In the genomic region with DNA sequence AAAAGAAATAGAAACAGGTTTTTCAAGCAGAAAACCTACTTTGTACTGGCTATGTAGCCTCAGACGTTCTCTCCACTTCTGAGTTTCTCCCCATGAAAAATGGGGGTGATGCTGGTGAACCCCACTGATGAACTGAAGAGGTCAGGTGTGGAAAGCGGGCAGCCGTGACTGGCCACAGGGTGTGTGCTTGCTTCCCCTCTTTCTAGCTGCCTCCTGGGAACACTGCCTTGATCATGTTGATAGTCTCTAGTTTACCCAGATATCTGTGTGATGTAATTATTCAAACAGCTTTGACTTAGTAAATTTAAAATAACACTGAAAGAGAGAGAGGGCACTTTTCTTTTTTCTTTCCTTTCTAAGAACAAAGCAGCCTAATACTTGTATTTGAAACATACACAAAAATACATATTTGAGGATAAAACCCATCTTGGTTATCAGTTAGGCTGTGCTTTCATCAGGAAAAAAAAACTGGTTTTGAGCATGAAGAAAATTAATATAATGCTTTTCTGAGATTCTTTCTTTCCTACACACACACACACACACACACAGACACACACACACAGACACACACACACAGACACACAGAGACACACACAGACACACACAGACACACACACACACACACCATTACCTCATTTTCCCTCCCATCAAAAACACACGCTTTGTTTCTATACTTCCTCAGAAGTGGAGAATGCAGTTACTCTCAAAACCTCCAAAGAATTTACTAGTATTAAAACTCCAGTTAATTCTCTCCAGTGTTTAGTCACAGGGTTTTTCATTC, we compare ENCODE assay signal across 3 cellular contexts.
TF ChIP-seq lines count a peak whose summit lies in the region.

No MANE protein-coding gene starts in this region.

TF ChIP-seq in SK-N-SH, 30 proteins besides CTCF, POLR2A, EP300 and RAD21:
- no peak for TF ChIP-seq RFX5 (IDR thresholded peaks at IDR 0.05; ENCODE audit: low read length)
- no peak for TF ChIP-seq NRF1 (IDR thresholded peaks at IDR 0.05; ENCODE audit: low read depth, low read length)
- TF ChIP-seq ZBTB33 (IDR thresholded peaks at IDR 0.05; ENCODE audit: borderline replicate concordance, low read depth), result no peak
- no peak for TF ChIP-seq ELF1 (IDR thresholded peaks at IDR 0.05)
- no peak for TF ChIP-seq FOXJ3 (CRISPR knock-in tag; IDR thresholded peaks at IDR 0.05)
- no peak for TF ChIP-seq TAF1 (IDR thresholded peaks at IDR 0.05; ENCODE audit: borderline replicate concordance, low read depth, low read length)
- TF ChIP-seq MEF2A (IDR thresholded peaks at IDR 0.05; ENCODE audit: borderline replicate concordance, low read depth), result no peak
- no peak for TF ChIP-seq POLR2AphosphoS5 (IDR thresholded peaks at IDR 0.05; ENCODE audit: low read depth, low read length)
- TF ChIP-seq GATA2 (CRISPR knock-in tag; IDR thresholded peaks at IDR 0.05), result no peak
- TF ChIP-seq IRF3 (IDR thresholded peaks at IDR 0.05; ENCODE audit: low read depth, low read length), result no peak
- TF ChIP-seq JUND (IDR thresholded peaks at IDR 0.05), result no peak
- TF ChIP-seq EZH2phosphoT487 (IDR thresholded peaks at IDR 0.05; ENCODE audit: borderline replicate concordance, low read depth), result no peak
- no peak for TF ChIP-seq FOSL2 (IDR thresholded peaks at IDR 0.05; ENCODE audit: borderline replicate concordance, low read depth)
- TF ChIP-seq SIN3A (IDR thresholded peaks at IDR 0.05; ENCODE audit: borderline replicate concordance, low read depth, low read length), result no peak
- no peak for TF ChIP-seq YY1 (IDR thresholded peaks at IDR 0.05; ENCODE audit: low read depth)
- TF ChIP-seq TEAD4 (IDR thresholded peaks at IDR 0.05; ENCODE audit: borderline replicate concordance, insufficient read depth), result no peak

TF ChIP-seq in SK-N-SH treated with all-trans-retinoic acid at 6 μM for 48 hours, 23 proteins besides CTCF, POLR2A, EP300 and RAD21 (continues in another document):
- TF ChIP-seq ZNF8 (CRISPR knock-in tag; IDR thresholded peaks at IDR 0.05) (no peak), ZNF70 (CRISPR knock-in tag; IDR thresholded peaks at IDR 0.05) (no peak), ZNF565 (CRISPR knock-in tag; conservative IDR thresholded peaks at IDR 0.05; ENCODE audit: low read depth) (no peak), GLIS3 (CRISPR knock-in tag; IDR thresholded peaks at IDR 0.05) (no peak), TOX (CRISPR knock-in tag; IDR thresholded peaks at IDR 0.05; ENCODE audit: borderline replicate concordance) (no peak), CSRNP3 (CRISPR knock-in tag; IDR thresholded peaks at IDR 0.05) (no peak), TCF4 (CRISPR knock-in tag; IDR thresholded peaks at IDR 0.05; ENCODE audit: borderline replicate concordance) (no peak), PPARA (CRISPR knock-in tag; IDR thresholded peaks at IDR 0.05; ENCODE audit: borderline replicate concordance) (no peak), OSR1 (CRISPR knock-in tag; IDR thresholded peaks at IDR 0.05) (no peak), ZC3H10 (CRISPR knock-in tag; IDR thresholded peaks at IDR 0.05) (no peak), BACH2 (CRISPR knock-in tag; IDR thresholded peaks at IDR 0.05; ENCODE audit: borderline replicate concordance) (no peak), SNAI2 (CRISPR knock-in tag; IDR thresholded peaks at IDR 0.05) (no peak), CSDC2 (CRISPR knock-in tag; IDR thresholded peaks at IDR 0.05) (no peak), POU6F1 (CRISPR knock-in tag; IDR thresholded peaks at IDR 0.05; ENCODE audit: borderline replicate concordance, low read depth) (no peak), ISL1 (CRISPR knock-in tag; IDR thresholded peaks at IDR 0.05) (no peak)
- TF ChIP-seq, protein P1, sequence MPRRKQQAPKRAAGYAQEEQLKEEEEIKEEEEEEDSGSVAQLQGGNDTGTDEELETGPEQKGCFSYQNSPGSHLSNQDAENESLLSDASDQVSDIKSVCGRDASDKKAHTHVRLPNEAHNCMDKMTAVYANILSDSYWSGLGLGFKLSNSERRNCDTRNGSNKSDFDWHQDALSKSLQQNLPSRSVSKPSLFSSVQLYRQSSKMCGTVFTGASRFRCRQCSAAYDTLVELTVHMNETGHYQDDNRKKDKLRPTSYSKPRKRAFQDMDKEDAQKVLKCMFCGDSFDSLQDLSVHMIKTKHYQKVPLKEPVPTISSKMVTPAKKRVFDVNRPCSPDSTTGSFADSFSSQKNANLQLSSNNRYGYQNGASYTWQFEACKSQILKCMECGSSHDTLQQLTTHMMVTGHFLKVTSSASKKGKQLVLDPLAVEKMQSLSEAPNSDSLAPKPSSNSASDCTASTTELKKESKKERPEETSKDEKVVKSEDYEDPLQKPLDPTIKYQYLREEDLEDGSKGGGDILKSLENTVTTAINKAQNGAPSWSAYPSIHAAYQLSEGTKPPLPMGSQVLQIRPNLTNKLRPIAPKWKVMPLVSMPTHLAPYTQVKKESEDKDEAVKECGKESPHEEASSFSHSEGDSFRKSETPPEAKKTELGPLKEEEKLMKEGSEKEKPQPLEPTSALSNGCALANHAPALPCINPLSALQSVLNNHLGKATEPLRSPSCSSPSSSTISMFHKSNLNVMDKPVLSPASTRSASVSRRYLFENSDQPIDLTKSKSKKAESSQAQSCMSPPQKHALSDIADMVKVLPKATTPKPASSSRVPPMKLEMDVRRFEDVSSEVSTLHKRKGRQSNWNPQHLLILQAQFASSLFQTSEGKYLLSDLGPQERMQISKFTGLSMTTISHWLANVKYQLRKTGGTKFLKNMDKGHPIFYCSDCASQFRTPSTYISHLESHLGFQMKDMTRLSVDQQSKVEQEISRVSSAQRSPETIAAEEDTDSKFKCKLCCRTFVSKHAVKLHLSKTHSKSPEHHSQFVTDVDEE (CRISPR knock-in tag; IDR thresholded peaks at IDR 0.05), result no peak
- TF ChIP-seq, protein P2, sequence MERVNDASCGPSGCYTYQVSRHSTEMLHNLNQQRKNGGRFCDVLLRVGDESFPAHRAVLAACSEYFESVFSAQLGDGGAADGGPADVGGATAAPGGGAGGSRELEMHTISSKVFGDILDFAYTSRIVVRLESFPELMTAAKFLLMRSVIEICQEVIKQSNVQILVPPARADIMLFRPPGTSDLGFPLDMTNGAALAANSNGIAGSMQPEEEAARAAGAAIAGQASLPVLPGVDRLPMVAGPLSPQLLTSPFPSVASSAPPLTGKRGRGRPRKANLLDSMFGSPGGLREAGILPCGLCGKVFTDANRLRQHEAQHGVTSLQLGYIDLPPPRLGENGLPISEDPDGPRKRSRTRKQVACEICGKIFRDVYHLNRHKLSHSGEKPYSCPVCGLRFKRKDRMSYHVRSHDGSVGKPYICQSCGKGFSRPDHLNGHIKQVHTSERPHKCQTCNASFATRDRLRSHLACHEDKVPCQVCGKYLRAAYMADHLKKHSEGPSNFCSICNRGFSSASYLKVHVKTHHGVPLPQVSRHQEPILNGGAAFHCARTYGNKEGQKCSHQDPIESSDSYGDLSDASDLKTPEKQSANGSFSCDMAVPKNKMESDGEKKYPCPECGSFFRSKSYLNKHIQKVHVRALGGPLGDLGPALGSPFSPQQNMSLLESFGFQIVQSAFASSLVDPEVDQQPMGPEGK (CRISPR knock-in tag; IDR thresholded peaks at IDR 0.05; ENCODE audit: borderline replicate concordance), result no peak

TF ChIP-seq in H1, 55 proteins besides CTCF, POLR2A, EP300 and RAD21:
- TF ChIP-seq JUN (IDR thresholded peaks at IDR 0.05; ENCODE audit: low read depth, low read length) (no peak), NANOG (IDR thresholded peaks at IDR 0.05; ENCODE audit: insufficient read depth, low read depth, low read length, poor library complexity, severe bottlenecking) (no peak), MAX (IDR thresholded peaks at IDR 0.05) (no peak), TAF1 (IDR thresholded peaks at IDR 0.05; ENCODE audit: low read depth, low read length) (no peak), EZH2 (IDR thresholded peaks at IDR 0.05; ENCODE audit: low read depth, low read length, severe bottlenecking) (no peak), SP4 (IDR thresholded peaks at IDR 0.05; ENCODE audit: low read length) (no peak), KDM1A (IDR thresholded peaks at IDR 0.05; ENCODE audit: borderline replicate concordance, low read length) (no peak), TBP (IDR thresholded peaks at IDR 0.05; ENCODE audit: low read depth, low read length) (no peak), ATF3 (IDR thresholded peaks at IDR 0.05; ENCODE audit: insufficient read depth, low read depth, low read length) (no peak), SP1 (IDR thresholded peaks at IDR 0.05; ENCODE audit: low read depth, low read length) (no peak), BCL11A (IDR thresholded peaks at IDR 0.05; ENCODE audit: low read depth in 2 of 2, low read length in 2 of 2) (no peak), SIN3A (conservative IDR thresholded peaks at IDR 0.05 in 1 of 2, IDR thresholded peaks at IDR 0.05 in 1 of 2; ENCODE audit: low read depth in 1 of 2, low read length in 2 of 2) (no peak), HDAC2 (IDR thresholded peaks at IDR 0.05; ENCODE audit: borderline replicate concordance in 1 of 2, low read depth in 2 of 2, low read length in 2 of 2) (no peak), CBX8 (IDR thresholded peaks at IDR 0.05; ENCODE audit: borderline replicate concordance, low read depth, low read length) (no peak), E2F6 (IDR thresholded peaks at IDR 0.05) (no peak), CHD1 (IDR thresholded peaks at IDR 0.05; ENCODE audit: low read depth, low read length) (no peak), TCF12 (IDR thresholded peaks at IDR 0.05; ENCODE audit: low read depth, low read length) (no peak), EGR1 (IDR thresholded peaks at IDR 0.05; ENCODE audit: borderline replicate concordance, low read depth, low read length) (no peak), CHD2 (IDR thresholded peaks at IDR 0.05; ENCODE audit: low read length) (no peak)
- TF ChIP-seq, protein P3, sequence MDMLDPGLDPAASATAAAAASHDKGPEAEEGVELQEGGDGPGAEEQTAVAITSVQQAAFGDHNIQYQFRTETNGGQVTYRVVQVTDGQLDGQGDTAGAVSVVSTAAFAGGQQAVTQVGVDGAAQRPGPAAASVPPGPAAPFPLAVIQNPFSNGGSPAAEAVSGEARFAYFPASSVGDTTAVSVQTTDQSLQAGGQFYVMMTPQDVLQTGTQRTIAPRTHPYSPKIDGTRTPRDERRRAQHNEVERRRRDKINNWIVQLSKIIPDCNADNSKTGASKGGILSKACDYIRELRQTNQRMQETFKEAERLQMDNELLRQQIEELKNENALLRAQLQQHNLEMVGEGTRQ (IDR thresholded peaks at IDR 0.05; ENCODE audit: low read length), result no peak
